In genomic region chr17:7124923-7125322, GRCh38 we compare ENCODE assay signal across 39 cellular contexts. TPM values are rescaled to one million over a fixed set of nuclear protein-coding genes. Genes with fewer than 3 reads are reported as not detected.
"Had no signal": no experiment of that assay in that cellular context is flagged by ENCODE, and none has a peak within 500 bp of the region (broad histone marks: within the 10 kb centered on the region; RNA-seq: fewer than 3 reads in every experiment).

No MANE protein-coding gene starts in this region.

- H3K4me1 Mint-ChIP-seq: activated T-helper 17 cell treated with anti-CD3 and anti-CD28 coated beads, Interleukin-2, amount 50 U/mL, for 72 hours; brain; central memory CD8-positive, alpha-beta T cell had no signal

- H3K36me3 ChIP-seq: adrenal gland, ascending aorta, cardiac muscle cell had no signal

- H3K9me3 ChIP-seq: adrenal gland, ascending aorta had no signal

- H3K27me3 ChIP-seq: adrenal gland, ascending aorta, cardiac muscle cell had no signal

- H3K4me3 Mint-ChIP-seq: activated B cell treated with CpG ODN at 0.5 μM for 24 hours; activated CD4-positive, alpha-beta memory T cell treated with anti-CD3 and anti-CD28 coated beads for 36 hours; activated CD4-positive, alpha-beta T cell treated with anti-CD3 and anti-CD28 coated beads, Interleukin-2, amount 10 ng/mL, durations not matched to agents 24 days and 14 days; activated CD8-positive, alpha-beta T cell treated with anti-CD3 and anti-CD28 coated beads for 36 hours; activated naive CD4-positive, alpha-beta T cell treated with anti-CD3 and anti-CD28 coated beads for 36 hours; activated naive CD8-positive, alpha-beta T cell treated with anti-CD3 and anti-CD28 coated beads for 36 hours; activated T-cell treated with anti-CD3 and anti-CD28 coated beads, Interleukin-2, amount 50 U/mL, for 4 hours; activated T-cell treated with anti-CD3 and anti-CD28 coated beads, Interleukin-2, amount 50 U/mL, for 72 hours; activated T-helper 1 cell treated with anti-CD3 and anti-CD28 coated beads, Interleukin-12 subunit alpha, Interleukin-12 subunit beta, Interleukin-2, Interleukin-4 antibody, amounts not matched to agents 30 ng/mL and 10 ng/mL and 1 ng/mL, durations not matched to agents 14 hours and 24 hours and 36 hours; activated T-helper 17 cell treated with anti-CD3 and anti-CD28 coated beads, Interleukin-2, amount 50 U/mL, for 72 hours; brain; central memory CD8-positive, alpha-beta T cell; T-cell; T-helper 2 cell treated with Interferon-gamma antibody and Interleukin-4, amounts not matched to agents 5 μg/mL and 100 μg/mL, for 36 hours had no signal

- H3K4me3 ChIP-seq: adrenal gland, ascending aorta, cardiac muscle cell had no signal

- H3K4me1 ChIP-seq: ascending aorta had no signal

- H3K27ac Mint-ChIP-seq: activated B cell treated with CpG ODN at 0.5 μM for 24 hours; activated CD4-positive, alpha-beta memory T cell treated with anti-CD3 and anti-CD28 coated beads for 36 hours; activated CD4-positive, alpha-beta T cell treated with anti-CD3 and anti-CD28 coated beads, Interleukin-2, amount 10 ng/mL, durations not matched to agents 24 days and 14 days; activated CD8-positive, alpha-beta T cell treated with anti-CD3 and anti-CD28 coated beads for 36 hours; activated naive CD4-positive, alpha-beta T cell treated with anti-CD3 and anti-CD28 coated beads for 36 hours; activated naive CD4-positive, alpha-beta T cell treated with anti-CD3 and anti-CD28 coated beads, Interleukin-2, amount 50 U/mL, for 72 hours; activated naive CD8-positive, alpha-beta T cell treated with anti-CD3 and anti-CD28 coated beads for 36 hours; activated T-cell treated with anti-CD3 and anti-CD28 coated beads, Interleukin-2, amount 50 U/mL, for 72 hours; activated T-helper 1 cell treated with anti-CD3 and anti-CD28 coated beads, Interleukin-12 subunit alpha, Interleukin-12 subunit beta, Interleukin-2, Interleukin-4 antibody, amounts not matched to agents 30 ng/mL and 10 ng/mL and 1 ng/mL, durations not matched to agents 14 hours and 24 hours and 36 hours; activated T-helper 17 cell treated with anti-CD3 and anti-CD28 coated beads, Interleukin-2, amount 50 U/mL, for 72 hours; brain; T-cell; T-helper 2 cell treated with Interferon-gamma antibody and Interleukin-4, amounts not matched to agents 5 μg/mL and 100 μg/mL, for 36 hours had no signal

- DNase-seq: activated B cell treated with CpG ODN at 0.5 μM for 24 hours; activated CD4-positive, alpha-beta memory T cell treated with anti-CD3 and anti-CD28 coated beads for 36 hours; activated CD4-positive, alpha-beta T cell treated with anti-CD3 and anti-CD28 coated beads for 4 hours; activated CD4-positive, alpha-beta T cell treated with anti-CD3 and anti-CD28 coated beads, Interleukin-2, amount 10 ng/mL, durations not matched to agents 24 days and 14 days; activated CD4-positive, alpha-beta T cell treated with anti-CD3 and anti-CD28 coated beads, Interleukin-2, amount 50 U/mL, for 1 hour; activated CD4-positive, alpha-beta T cell treated with anti-CD3 and anti-CD28 coated beads, Interleukin-2, amount 50 U/mL, for 4 hours; activated CD4-positive, CD25-positive, alpha-beta regulatory T cell treated with anti-CD3 and anti-CD28 coated beads, Interleukin-2, amount 50 U/mL, for 72 hours; activated CD8-positive, alpha-beta memory T cell treated with anti-CD3 and anti-CD28 coated beads, Interleukin-2, amount 50 U/mL, for 4 hours; activated CD8-positive, alpha-beta T cell treated with anti-CD3 and anti-CD28 coated beads for 36 hours; activated effector memory CD4-positive, alpha-beta T cell treated with anti-CD3 and anti-CD28 coated beads, Interleukin-2, amount 50 U/mL, for 16 hours; activated gamma-delta T cell treated with Interleukin-2 at 50 U/mL for 16 hours; activated naive CD4-positive, alpha-beta T cell; activated naive CD4-positive, alpha-beta T cell treated with anti-CD3 and anti-CD28 coated beads for 36 hours; activated naive CD4-positive, alpha-beta T cell treated with anti-CD3 and anti-CD28 coated beads, Interleukin-2, amount 50 U/mL, for 16 hours; activated naive CD8-positive, alpha-beta T cell treated with anti-CD3 and anti-CD28 coated beads for 36 hours; activated T-cell treated with anti-CD3 and anti-CD28 coated beads for 4 hours; activated T-cell treated with anti-CD3 and anti-CD28 coated beads, Interleukin-2, amount 50 U/mL, for 1 hour; activated T-cell treated with anti-CD3 and anti-CD28 coated beads, Interleukin-2, amount 50 U/mL, for 4 hours; activated T-cell treated with anti-CD3 and anti-CD28 coated beads, Interleukin-2, amount 50 U/mL, for 72 hours; adrenal gland; amygdala; anterior cingulate cortex; caudate nucleus; T-cell; T-helper 2 cell; T-helper 9 cell had no signal

- H3K27ac ChIP-seq: adrenal gland, ascending aorta, cardiac muscle cell, VCaP had no signal

- H3K9me3 Mint-ChIP-seq: activated B cell treated with CpG ODN at 0.5 μM for 24 hours; activated CD4-positive, alpha-beta memory T cell treated with anti-CD3 and anti-CD28 coated beads for 36 hours; activated CD4-positive, alpha-beta T cell treated with anti-CD3 and anti-CD28 coated beads, Interleukin-2, amount 10 ng/mL, durations not matched to agents 24 days and 14 days; activated CD8-positive, alpha-beta T cell treated with anti-CD3 and anti-CD28 coated beads for 36 hours; activated naive CD4-positive, alpha-beta T cell treated with anti-CD3 and anti-CD28 coated beads for 36 hours; activated naive CD4-positive, alpha-beta T cell treated with anti-CD3 and anti-CD28 coated beads, Interleukin-2, amount 50 U/mL, for 72 hours; activated naive CD8-positive, alpha-beta T cell treated with anti-CD3 and anti-CD28 coated beads for 36 hours; activated T-cell treated with anti-CD3 and anti-CD28 coated beads, Interleukin-2, amount 50 U/mL, for 4 hours; activated T-cell treated with anti-CD3 and anti-CD28 coated beads, Interleukin-2, amount 50 U/mL, for 72 hours; activated T-helper 1 cell treated with anti-CD3 and anti-CD28 coated beads, Interleukin-12 subunit alpha, Interleukin-12 subunit beta, Interleukin-2, Interleukin-4 antibody, amounts not matched to agents 30 ng/mL and 10 ng/mL and 1 ng/mL, durations not matched to agents 14 hours and 24 hours and 36 hours; activated T-helper 17 cell treated with anti-CD3 and anti-CD28 coated beads, Interleukin-2, amount 50 U/mL, for 72 hours; brain; central memory CD8-positive, alpha-beta T cell; T-cell; T-helper 2 cell treated with Interferon-gamma antibody and Interleukin-4, amounts not matched to agents 5 μg/mL and 100 μg/mL, for 36 hours had no signal

- H3K36me3 Mint-ChIP-seq: activated CD4-positive, alpha-beta memory T cell treated with anti-CD3 and anti-CD28 coated beads for 36 hours; activated naive CD4-positive, alpha-beta T cell treated with anti-CD3 and anti-CD28 coated beads, Interleukin-2, amount 50 U/mL, for 72 hours; activated naive CD8-positive, alpha-beta T cell treated with anti-CD3 and anti-CD28 coated beads for 36 hours; brain; T-cell had no signal

RNA-seq across cellular contexts. Expression of gene ASGR2, which starts 10.3 kb away (rescaled TPM):
- total RNA-seq: activated B cell treated with CpG ODN at 0.5 μM for 24 hours; activated CD4-positive, alpha-beta memory T cell treated with anti-CD3 and anti-CD28 coated beads for 36 hours; activated CD4-positive, alpha-beta T cell treated with anti-CD3 and anti-CD28 coated beads, Interleukin-2, amount 10 ng/mL, durations not matched to agents 24 days and 14 days; activated CD8-positive, alpha-beta memory T cell treated with anti-CD3 and anti-CD28 coated beads for 36 hours; activated CD8-positive, alpha-beta T cell treated with anti-CD3 and anti-CD28 coated beads for 36 hours; activated naive CD4-positive, alpha-beta T cell treated with anti-CD3 and anti-CD28 coated beads for 36 hours; activated naive CD4-positive, alpha-beta T cell treated with anti-CD3 and anti-CD28 coated beads, Interleukin-2, amount 50 U/mL, for 72 hours; activated naive CD8-positive, alpha-beta T cell treated with anti-CD3 and anti-CD28 coated beads for 36 hours; activated T-cell treated with anti-CD3 and anti-CD28 coated beads, Interleukin-2, amount 50 U/mL, for 72 hours; activated T-helper 1 cell treated with anti-CD3 and anti-CD28 coated beads, Interleukin-12 subunit alpha, Interleukin-12 subunit beta, Interleukin-2, Interleukin-4 antibody, amounts not matched to agents 30 ng/mL and 10 ng/mL and 1 ng/mL, durations not matched to agents 14 hours and 24 hours and 36 hours; activated T-helper 17 cell treated with anti-CD3 and anti-CD28 coated beads, Interleukin-2, amount 50 U/mL, for 72 hours; ascending aorta; bronchial epithelial cell; cardiac muscle cell; cerebellum; T-helper 1 cell treated with Interleukin-12 subunit alpha and Interleukin-12 subunit beta and Interleukin-4 antibody, amounts not matched to agents 30 ng/mL and 1 ng/mL, for 36 hours had no signal

RNA-seq across cellular contexts. Expression of gene CLEC10A, which starts 44.9 kb away (rescaled TPM):
- total RNA-seq: activated B cell treated with CpG ODN at 0.5 μM for 24 hours; activated CD4-positive, alpha-beta memory T cell treated with anti-CD3 and anti-CD28 coated beads for 36 hours; activated CD4-positive, alpha-beta T cell treated with anti-CD3 and anti-CD28 coated beads, Interleukin-2, amount 10 ng/mL, durations not matched to agents 24 days and 14 days; activated CD8-positive, alpha-beta memory T cell treated with anti-CD3 and anti-CD28 coated beads for 36 hours; activated CD8-positive, alpha-beta T cell treated with anti-CD3 and anti-CD28 coated beads for 36 hours; activated naive CD4-positive, alpha-beta T cell treated with anti-CD3 and anti-CD28 coated beads for 36 hours; activated naive CD4-positive, alpha-beta T cell treated with anti-CD3 and anti-CD28 coated beads, Interleukin-2, amount 50 U/mL, for 72 hours; activated naive CD8-positive, alpha-beta T cell treated with anti-CD3 and anti-CD28 coated beads for 36 hours; activated T-cell treated with anti-CD3 and anti-CD28 coated beads, Interleukin-2, amount 50 U/mL, for 4 hours; activated T-cell treated with anti-CD3 and anti-CD28 coated beads, Interleukin-2, amount 50 U/mL, for 72 hours; activated T-helper 1 cell treated with anti-CD3 and anti-CD28 coated beads, Interleukin-12 subunit alpha, Interleukin-12 subunit beta, Interleukin-2, Interleukin-4 antibody, amounts not matched to agents 30 ng/mL and 10 ng/mL and 1 ng/mL, durations not matched to agents 14 hours and 24 hours and 36 hours; activated T-helper 17 cell treated with anti-CD3 and anti-CD28 coated beads, Interleukin-2, amount 50 U/mL, for 72 hours; bronchial epithelial cell; cardiac muscle cell; cerebellum; T-cell; T-helper 1 cell treated with Interleukin-12 subunit alpha and Interleukin-12 subunit beta and Interleukin-4 antibody, amounts not matched to agents 30 ng/mL and 1 ng/mL, for 36 hours had no signal
- polyA plus RNA-seq: cardiac muscle cell had no signal

RNA-seq across cellular contexts. Expression of gene ASGR1, which starts 54.2 kb away (rescaled TPM):
- total RNA-seq: activated B cell treated with CpG ODN at 0.5 μM for 24 hours had no signal
